Comparison of ENCODE assay signal across 23 cellular contexts in genomic region chr14:54719406-54719805, GRCh38.
"Had no signal": no experiment of that assay in that cellular context is flagged by ENCODE, and none has a peak within 500 bp of the region (broad histone marks: within the 10 kb centered on the region; RNA-seq: fewer than 3 reads in every experiment).

No MANE protein-coding gene starts in this region.

- H3K27me3 ChIP-seq: brain microvascular endothelial cell, left lung, neural progenitor cell had no signal

- H3K4me3 ChIP-seq: coronary artery, left lung, mucosa of descending colon, neural progenitor cell, prostate gland had no signal

- DNase-seq: activated CD4-positive, alpha-beta memory T cell treated with anti-CD3 and anti-CD28 coated beads, Interleukin-2, amount 10 ng/mL, durations not matched to agents 7 days and 5 days; activated CD4-positive, alpha-beta T cell treated with anti-CD3 and anti-CD28 coated beads for 48 hours; activated CD4-positive, CD25-positive, alpha-beta regulatory T cell; activated naive CD4-positive, alpha-beta T cell treated with anti-CD3 and anti-CD28 coated beads for 36 hours; activated T-cell treated with anti-CD3 and anti-CD28 coated beads, Interleukin-2, amount 50 U/mL, for 24 hours; anterior cingulate cortex; brain microvascular endothelial cell; head of caudate nucleus; kidney; left lung; mucosa of descending colon; naive thymus-derived CD4-positive, alpha-beta T cell; SK-N-SH; stimulated activated CD4-positive, alpha-beta T cell treated with anti-CD3 and anti-CD28 coated beads, Interleukin-12 subunit alpha, Interleukin-12 subunit beta, amount 100 ng/mL, for 4 hours; stimulated activated CD4-positive, alpha-beta T cell treated with anti-CD3 and anti-CD28 coated beads, Interleukin-1b, Interleukin-23, amount 100 ng/mL, for 48 hours; stimulated activated CD8-positive, alpha-beta memory T cell treated with anti-CD3 and anti-CD28 coated beads, Interleukin-4, amount 100 ng/mL, for 48 hours; stimulated activated naive CD4-positive, alpha-beta T cell; T1000; trophoblast cell had no signal

- H3K27ac ChIP-seq: brain microvascular endothelial cell, neural progenitor cell, prostate gland had no signal

- H3K9me3 ChIP-seq: left lung, mucosa of descending colon, prostate gland, SK-N-SH had no signal

- H3K4me1 ChIP-seq: left lung, neural progenitor cell, prostate gland had no signal

- H3K9ac ChIP-seq: neural progenitor cell, SK-N-SH had no signal

- H3K36me3 ChIP-seq: brain microvascular endothelial cell, left lung, neural progenitor cell, prostate gland had no signal

- ATAC-seq: left lung; mucosa of descending colon; naive thymus-derived CD4-positive, alpha-beta T cell; sciatic nerve had no signal
